ENCODE assay signal across 24 cellular contexts in the genomic region with DNA sequence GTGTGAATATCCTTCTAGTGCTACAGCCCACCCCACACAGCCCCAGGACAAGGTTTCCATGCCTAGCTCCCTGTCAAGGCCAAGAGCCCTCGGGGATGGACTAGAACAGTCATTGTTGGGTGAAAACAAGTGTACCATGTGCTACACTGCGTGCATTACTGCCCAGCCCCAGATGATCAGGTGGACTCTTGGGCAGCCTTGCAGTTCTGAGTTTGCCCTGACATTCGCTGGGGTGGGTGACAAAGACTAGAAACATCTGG. TPM values are rescaled to one million over a fixed set of nuclear protein-coding genes. Genes with fewer than 3 reads are reported as not detected.
DNase-seq lines count a peak whose midpoint lies in the region; ATAC-seq, FAIRE-seq and TF ChIP-seq lines count a peak whose summit lies in the region.
"Had no signal": no experiment of that assay in that cellular context is flagged by ENCODE, and none has a peak within 500 bp of the region (broad histone marks: within the 10 kb centered on the region; RNA-seq: fewer than 3 reads in every experiment).

No MANE protein-coding gene starts in this region.

- H4K20me1 ChIP-seq in SK-N-SH (ENCODE audit: insufficient read depth): no peaks in the 10 kb centered on the region
- H4K20me1 ChIP-seq: BLaER1 had no signal

- H3K79me2 ChIP-seq in SK-N-SH (ENCODE audit: insufficient read depth): peaks cover 14% of the 10 kb centered on the region

- TF ChIP-seq EP300 in SK-N-SH (IDR thresholded peaks at IDR 0.05; ENCODE audit: borderline replicate concordance in 1 of 2, low read depth in 1 of 2, low read length in 1 of 2): no peak

- ATAC-seq in SK-N-SH treated with all-trans-retinoic acid at 6 μM for 48 hours: no peak
- no peak for ATAC-seq in RWPE2 (ENCODE audit: low read depth)
- ATAC-seq in lower lobe of right lung: no peak

- no peak for TF ChIP-seq POLR2A in thyroid gland (IDR thresholded peaks at IDR 0.05)

- FAIRE-seq in RCC 7860 (lab: Jason Lieb, UNC): no peak

- H2AFZ ChIP-seq in SK-N-SH (ENCODE audit: low read depth): no peak overlapping the region
- H2AFZ ChIP-seq: GM23248 had no signal

- H3F3A ChIP-seq in SK-N-SH (replicated peaks; ENCODE audit: insufficient read depth): peaks cover 9% of the 10 kb centered on the region

- H3K4me3 Mint-ChIP-seq in type B pancreatic cell: peak overlapping the region; percentile 28
- H3K4me3 Mint-ChIP-seq: CD4-positive, alpha-beta memory T cell had no signal

- H3K9me2 ChIP-seq in SK-N-SH: no peaks in the 10 kb centered on the region

- H3K27ac Mint-ChIP-seq in type B pancreatic cell: peak overlapping the region; percentile 81
- H3K27ac Mint-ChIP-seq: CD4-positive, alpha-beta memory T cell had no signal

- H3K27ac ChIP-seq in SK-N-SH (ENCODE audit: low read depth in 2 of 2, low read length in 1 of 2): no peak overlapping the region
- no peak overlapping the region for H3K27ac ChIP-seq in RWPE2 (ENCODE audit: poor library complexity, severe bottlenecking)
- H3K27ac ChIP-seq in lower lobe of right lung: peak overlapping the region; percentile 46
- no peak overlapping the region for H3K27ac ChIP-seq in thyroid gland
- H3K27ac ChIP-seq: 22Rv1, BLaER1, GM23248, KMS-11, Peyer's patch had no signal

- H3K4me1 ChIP-seq in SK-N-SH (ENCODE audit: control insufficient read depth in 1 of 2, insufficient read depth in 2 of 2, low read depth in 1 of 2, low read length in 1 of 2) (peaks cover 4 to 23% of the 10 kb centered on the region in 2 experiments; a peak in 2 of 4 replicates), RWPE2 (ENCODE audit: insufficient read depth, poor library complexity, severe bottlenecking) (no peaks in the 10 kb centered on the region), lower lobe of right lung (peaks cover 11% of the 10 kb centered on the region), thyroid gland (peaks cover 0 to 17% of the 10 kb centered on the region in 2 donors)
- H3K4me1 ChIP-seq: Caco-2, Peyer's patch had no signal

- no peak overlapping the region for H3K4me2 ChIP-seq in SK-N-SH
- H3K4me2 ChIP-seq: BLaER1, KMS-11 had no signal

- CTCF ChIA-PET in SK-N-SH (lab: Yijun Ruan, JAX): interaction anchor here (0.7 to 4.4 kb wide), 8 partner anchors 13 to 198 kb away, joined by 3 to 73 read pairs (median 5); no protein-coding TSS in a partner anchor

- WGBS in SK-N-SH (ENCODE audit: low lambda C conversion rate): 93% methylated on average over 3 of the region's 3 CpGs
- WGBS in thyroid gland, 2 donors: 78 to 89% methylated on average over 3 of the region's 3 CpGs

- no peak for TF ChIP-seq RAD21 in SK-N-SH (IDR thresholded peaks at IDR 0.05; ENCODE audit: low read length)

- DNase-seq in SK-N-SH (no peak), RWPE2 (ENCODE audit: low spot score) (peak; percentile 11), lower lobe of right lung (no peak), type B pancreatic cell (ENCODE audit: extremely low spot score, unreplicated experiment) (peak; percentile 63), RCC 7860 (ENCODE audit: low spot score) (no peak), thyroid gland (no peak)
- no peak for DNase-seq in activated CD4-positive, alpha-beta T cell treated with anti-CD3 and anti-CD28 coated beads for 4 hours
- DNase-seq: ACHN; CD4-positive, alpha-beta memory T cell; DMS 273 treated with DMSO at 0.1 percent for 48 hours; DMS79 treated with DMSO at 0.1 percent for 48 hours; HCEC 1CT; NCI-H1105; NCI-H2029 treated with DMSO at 0.1 percent for 48 hours; NCI-H524 treated with DMSO at 0.1 percent for 48 hours; NCI-H82; SHP77 had no signal

- no peak overlapping the region for H3K9ac ChIP-seq in SK-N-SH
- H3K9ac ChIP-seq: BLaER1, GM23248, KMS-11 had no signal

- H3K4me3 ChIP-seq in SK-N-SH (ENCODE audit: low read depth in 2 of 2, low read length in 1 of 2) (no peak overlapping the region), RWPE2 (ENCODE audit: severe bottlenecking) (no peak overlapping the region), lower lobe of right lung (no peak overlapping the region), thyroid gland (replicated peaks in 1 of 3) (no peak overlapping the region)
- H3K4me3 ChIP-seq: BLaER1, GM23248, Peyer's patch had no signal

- H3K36me3 ChIP-seq in SK-N-SH (replicated peaks in 1 of 2; ENCODE audit: control insufficient read depth in 1 of 2, insufficient read depth in 2 of 2, low read length in 1 of 2) (no peaks in the 10 kb centered on the region), RWPE2 (ENCODE audit: low read depth) (no peaks in the 10 kb centered on the region), lower lobe of right lung (no peaks in the 10 kb centered on the region), thyroid gland (no peaks in the 10 kb centered on the region)
- H3K36me3 ChIP-seq: Peyer's patch had no signal

- POLR2A ChIA-PET in SK-N-SH (lab: Yijun Ruan, JAX): no interaction called here

- no peak for TF ChIP-seq CTCF in SK-N-SH (IDR thresholded peaks at IDR 0.05)
- no peak for TF ChIP-seq CTCF in RWPE2 (IDR thresholded peaks at IDR 0.05; ENCODE audit: poor library complexity, severe bottlenecking)
- TF ChIP-seq CTCF in lower lobe of right lung (IDR thresholded peaks at IDR 0.05): no peak
- no peak for TF ChIP-seq CTCF in type B pancreatic cell (conservative IDR thresholded peaks at IDR 0.05)
- TF ChIP-seq CTCF in thyroid gland (IDR thresholded peaks at IDR 0.05): no peak

- no peaks in the 10 kb centered on the region for H3K9me3 Mint-ChIP-seq in type B pancreatic cell

- H3K27me3 Mint-ChIP-seq in type B pancreatic cell: peaks cover 50% of the 10 kb centered on the region

- peaks cover 4% of the 10 kb centered on the region for H3K36me3 Mint-ChIP-seq in type B pancreatic cell
- H3K36me3 Mint-ChIP-seq: CD4-positive, alpha-beta memory T cell had no signal

- peaks cover 6% of the 10 kb centered on the region for H3K4me1 Mint-ChIP-seq in type B pancreatic cell (ENCODE audit: unreplicated experiment)

- H3K27me3 ChIP-seq in SK-N-SH (ENCODE audit: insufficient read depth) (no peaks in the 10 kb centered on the region), RWPE2 (ENCODE audit: insufficient read depth, poor library complexity, severe bottlenecking) (no peaks in the 10 kb centered on the region), lower lobe of right lung (ENCODE audit: low read depth) (peaks cover 13% of the 10 kb centered on the region), thyroid gland (no peaks in the 10 kb centered on the region)
- H3K27me3 ChIP-seq: BLaER1, Peyer's patch had no signal

- H3K9me3 ChIP-seq in SK-N-SH (no peaks in the 10 kb centered on the region), RWPE2 (ENCODE audit: severe bottlenecking) (no peaks in the 10 kb centered on the region), lower lobe of right lung (no peaks in the 10 kb centered on the region), thyroid gland (no peaks in the 10 kb centered on the region)

- intact Hi-C loops in lower lobe of right lung (cut with DNase I): no loop called here
- intact Hi-C loops in thyroid gland (cut with DNase I): loop anchor here (5.0 kb wide), 1 partner anchor 157 kb away; no protein-coding TSS in a partner anchor

TF ChIP-seq in SK-N-SH, 30 proteins besides CTCF, POLR2A, EP300 and RAD21:
- TF ChIP-seq PBX3 (IDR thresholded peaks at IDR 0.05): 0 out of 2 replicates have a peak, but pooled peaks have one; percentile 7
- TF ChIP-seq TAF1 (IDR thresholded peaks at IDR 0.05; ENCODE audit: borderline replicate concordance, low read depth, low read length): no peak

TF ChIP-seq in SK-N-SH treated with all-trans-retinoic acid at 6 μM for 48 hours, 23 proteins besides CTCF, POLR2A, EP300 and RAD21:
- no peak for TF ChIP-seq ISL1 (CRISPR knock-in tag; IDR thresholded peaks at IDR 0.05)
- TF ChIP-seq BACH2 (CRISPR knock-in tag; IDR thresholded peaks at IDR 0.05; ENCODE audit: borderline replicate concordance): no peak
- TF ChIP-seq ZFP3 (CRISPR knock-in tag; IDR thresholded peaks at IDR 0.05): no peak
- no peak for TF ChIP-seq PATZ1 (CRISPR knock-in tag; IDR thresholded peaks at IDR 0.05; ENCODE audit: borderline replicate concordance)

RNA-seq across cellular contexts. Expression of gene PXDN, which starts 5.1 kb away (rescaled TPM):
- polyA plus RNA-seq in SK-N-SH (2012; rRNA removed): 76.8 and 146 TPM in 2 replicates
- 105 and 143 TPM in 2 replicates for polyA plus RNA-seq in SK-N-SH (2012; cell fraction: cytosol; rRNA removed)
- 193 and 256 TPM in 2 replicates for polyA plus RNA-seq in SK-N-SH (2012; cell fraction: nucleus; rRNA removed)
- total RNA-seq in lower lobe of right lung: 36.3 TPM
- total RNA-seq in type B pancreatic cell (ENCODE audit: low replicate concordance): 58.4 and 150 TPM in 2 replicates
- total RNA-seq in thyroid gland: 10 to 100 TPM in 3 of 4 donors, 1 to 10 TPM in 1; 6.9 to 17.3 (median 13.6) TPM
- total RNA-seq: CD4-positive, alpha-beta memory T cell had no signal

Comparison
In these comparisons a context has a peak if more than half of its experiments do, and no peak if none do; other contexts are left out.
1. DNase-seq: peak in RWPE2 (single experiment) and type B pancreatic cell (single experiment); none in SK-N-SH (single experiment), lower lobe of right lung (single experiment), activated CD4-positive, alpha-beta T cell treated with anti-CD3 and anti-CD28 coated beads for 4 hours (0 of 2), RCC 7860 (single experiment) and thyroid gland (0 of 2).